Comparison of ENCODE assay signal across 1 cellular context in the genomic region with DNA sequence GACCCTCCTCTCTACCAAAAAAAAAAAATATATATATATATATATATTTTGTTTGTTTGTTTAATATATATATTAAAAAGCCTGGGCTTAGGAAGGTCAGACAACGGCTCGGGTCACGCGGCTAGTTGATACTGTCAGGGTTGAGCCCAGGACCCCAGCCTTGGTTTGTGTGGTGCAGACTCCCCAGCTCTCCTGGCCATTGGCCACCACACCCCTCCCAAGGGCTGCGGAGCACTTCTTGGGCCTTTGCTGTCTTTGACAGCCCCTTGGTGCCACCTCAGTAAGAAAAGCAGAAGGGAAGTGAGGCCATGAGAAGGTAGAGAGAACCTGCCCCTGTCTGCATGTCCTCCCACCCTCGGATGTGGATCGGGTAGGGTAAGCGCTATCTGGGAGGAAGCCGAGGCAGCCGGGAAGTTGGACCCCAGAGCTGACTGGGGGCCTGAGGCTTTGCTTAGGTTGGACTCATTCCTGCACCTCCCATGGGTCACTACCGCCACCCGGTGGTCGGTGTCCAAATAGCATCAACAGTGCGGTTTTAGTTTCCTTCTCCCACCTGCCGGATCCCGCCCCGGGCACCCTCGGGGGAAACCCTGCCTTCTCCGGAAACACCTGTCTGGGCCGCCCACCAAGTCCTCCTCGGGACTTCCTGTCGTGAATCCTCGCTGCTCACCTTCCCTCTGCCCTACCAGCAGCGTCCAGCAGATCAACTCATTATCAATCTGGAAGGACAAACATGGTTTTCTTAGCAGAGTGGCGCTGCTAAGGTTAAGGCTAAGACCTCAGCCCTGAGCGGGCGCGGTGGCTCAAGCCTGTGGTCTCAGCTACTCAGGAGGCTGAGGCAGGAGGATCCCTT.
TF ChIP-seq lines count a peak whose summit lies in the region.

No MANE protein-coding gene starts in this region.

TF ChIP-seq in HepG2, 621 proteins besides CTCF, POLR2A, EP300 and RAD21 (continued from another document):
- TF ChIP-seq, protein P1, sequence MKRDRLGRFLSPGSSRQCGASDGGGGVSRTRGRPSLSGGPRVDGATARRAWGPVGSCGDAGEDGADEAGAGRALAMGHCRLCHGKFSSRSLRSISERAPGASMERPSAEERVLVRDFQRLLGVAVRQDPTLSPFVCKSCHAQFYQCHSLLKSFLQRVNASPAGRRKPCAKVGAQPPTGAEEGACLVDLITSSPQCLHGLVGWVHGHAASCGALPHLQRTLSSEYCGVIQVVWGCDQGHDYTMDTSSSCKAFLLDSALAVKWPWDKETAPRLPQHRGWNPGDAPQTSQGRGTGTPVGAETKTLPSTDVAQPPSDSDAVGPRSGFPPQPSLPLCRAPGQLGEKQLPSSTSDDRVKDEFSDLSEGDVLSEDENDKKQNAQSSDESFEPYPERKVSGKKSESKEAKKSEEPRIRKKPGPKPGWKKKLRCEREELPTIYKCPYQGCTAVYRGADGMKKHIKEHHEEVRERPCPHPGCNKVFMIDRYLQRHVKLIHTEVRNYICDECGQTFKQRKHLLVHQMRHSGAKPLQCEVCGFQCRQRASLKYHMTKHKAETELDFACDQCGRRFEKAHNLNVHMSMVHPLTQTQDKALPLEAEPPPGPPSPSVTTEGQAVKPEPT (CRISPR knock-in tag; IDR thresholded peaks at IDR 0.05; ENCODE audit: low read depth), result no peak
- TF ChIP-seq ZNF879 (CRISPR knock-in tag; IDR thresholded peaks at IDR 0.05), result no peak
- no peak for TF ChIP-seq DMAP1 (CRISPR knock-in tag; IDR thresholded peaks at IDR 0.05)
- TF ChIP-seq PAWR (CRISPR knock-in tag; IDR thresholded peaks at IDR 0.05; ENCODE audit: borderline replicate concordance), result no peak
- TF ChIP-seq, protein P2, sequence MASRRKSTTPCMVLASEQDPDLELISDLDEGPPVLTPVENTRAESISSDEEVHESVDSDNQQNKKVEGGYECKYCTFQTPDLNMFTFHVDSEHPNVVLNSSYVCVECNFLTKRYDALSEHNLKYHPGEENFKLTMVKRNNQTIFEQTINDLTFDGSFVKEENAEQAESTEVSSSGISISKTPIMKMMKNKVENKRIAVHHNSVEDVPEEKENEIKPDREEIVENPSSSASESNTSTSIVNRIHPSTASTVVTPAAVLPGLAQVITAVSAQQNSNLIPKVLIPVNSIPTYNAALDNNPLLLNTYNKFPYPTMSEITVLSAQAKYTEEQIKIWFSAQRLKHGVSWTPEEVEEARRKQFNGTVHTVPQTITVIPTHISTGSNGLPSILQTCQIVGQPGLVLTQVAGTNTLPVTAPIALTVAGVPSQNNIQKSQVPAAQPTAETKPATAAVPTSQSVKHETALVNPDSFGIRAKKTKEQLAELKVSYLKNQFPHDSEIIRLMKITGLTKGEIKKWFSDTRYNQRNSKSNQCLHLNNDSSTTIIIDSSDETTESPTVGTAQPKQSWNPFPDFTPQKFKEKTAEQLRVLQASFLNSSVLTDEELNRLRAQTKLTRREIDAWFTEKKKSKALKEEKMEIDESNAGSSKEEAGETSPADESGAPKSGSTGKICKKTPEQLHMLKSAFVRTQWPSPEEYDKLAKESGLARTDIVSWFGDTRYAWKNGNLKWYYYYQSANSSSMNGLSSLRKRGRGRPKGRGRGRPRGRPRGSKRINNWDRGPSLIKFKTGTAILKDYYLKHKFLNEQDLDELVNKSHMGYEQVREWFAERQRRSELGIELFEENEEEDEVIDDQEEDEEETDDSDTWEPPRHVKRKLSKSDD (CRISPR knock-in tag; IDR thresholded peaks at IDR 0.05; ENCODE audit: low read depth), result no peak
- peak; percentile 78 for TF ChIP-seq ZNF263 (CRISPR knock-in tag; IDR thresholded peaks at IDR 0.05)
- TF ChIP-seq, protein P3, sequence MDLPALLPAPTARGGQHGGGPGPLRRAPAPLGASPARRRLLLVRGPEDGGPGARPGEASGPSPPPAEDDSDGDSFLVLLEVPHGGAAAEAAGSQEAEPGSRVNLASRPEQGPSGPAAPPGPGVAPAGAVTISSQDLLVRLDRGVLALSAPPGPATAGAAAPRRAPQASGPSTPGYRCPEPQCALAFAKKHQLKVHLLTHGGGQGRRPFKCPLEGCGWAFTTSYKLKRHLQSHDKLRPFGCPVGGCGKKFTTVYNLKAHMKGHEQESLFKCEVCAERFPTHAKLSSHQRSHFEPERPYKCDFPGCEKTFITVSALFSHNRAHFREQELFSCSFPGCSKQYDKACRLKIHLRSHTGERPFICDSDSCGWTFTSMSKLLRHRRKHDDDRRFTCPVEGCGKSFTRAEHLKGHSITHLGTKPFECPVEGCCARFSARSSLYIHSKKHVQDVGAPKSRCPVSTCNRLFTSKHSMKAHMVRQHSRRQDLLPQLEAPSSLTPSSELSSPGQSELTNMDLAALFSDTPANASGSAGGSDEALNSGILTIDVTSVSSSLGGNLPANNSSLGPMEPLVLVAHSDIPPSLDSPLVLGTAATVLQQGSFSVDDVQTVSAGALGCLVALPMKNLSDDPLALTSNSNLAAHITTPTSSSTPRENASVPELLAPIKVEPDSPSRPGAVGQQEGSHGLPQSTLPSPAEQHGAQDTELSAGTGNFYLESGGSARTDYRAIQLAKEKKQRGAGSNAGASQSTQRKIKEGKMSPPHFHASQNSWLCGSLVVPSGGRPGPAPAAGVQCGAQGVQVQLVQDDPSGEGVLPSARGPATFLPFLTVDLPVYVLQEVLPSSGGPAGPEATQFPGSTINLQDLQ (CRISPR knock-in tag; IDR thresholded peaks at IDR 0.05), result no peak
- no peak for TF ChIP-seq ZNF878 (CRISPR knock-in tag; IDR thresholded peaks at IDR 0.05)
- no peak for TF ChIP-seq SIN3A (IDR thresholded peaks at IDR 0.05; ENCODE audit: borderline replicate concordance, low read depth, low read length)
- TF ChIP-seq ZNF747 (CRISPR knock-in tag; IDR thresholded peaks at IDR 0.05; ENCODE audit: borderline replicate concordance), result 0 out of 2 replicates have a peak, but pooled peaks have one; percentile 36
- TF ChIP-seq ZNF703 (CRISPR knock-in tag; IDR thresholded peaks at IDR 0.05; ENCODE audit: borderline replicate concordance), result no peak
- TF ChIP-seq ZNF644 (CRISPR knock-in tag; IDR thresholded peaks at IDR 0.05; ENCODE audit: low read depth), result no peak
- TF ChIP-seq HHEX (CRISPR knock-in tag; IDR thresholded peaks at IDR 0.05), result no peak
- no peak for TF ChIP-seq HMG20A (CRISPR knock-in tag; IDR thresholded peaks at IDR 0.05; ENCODE audit: borderline replicate concordance)
- TF ChIP-seq, protein P4, sequence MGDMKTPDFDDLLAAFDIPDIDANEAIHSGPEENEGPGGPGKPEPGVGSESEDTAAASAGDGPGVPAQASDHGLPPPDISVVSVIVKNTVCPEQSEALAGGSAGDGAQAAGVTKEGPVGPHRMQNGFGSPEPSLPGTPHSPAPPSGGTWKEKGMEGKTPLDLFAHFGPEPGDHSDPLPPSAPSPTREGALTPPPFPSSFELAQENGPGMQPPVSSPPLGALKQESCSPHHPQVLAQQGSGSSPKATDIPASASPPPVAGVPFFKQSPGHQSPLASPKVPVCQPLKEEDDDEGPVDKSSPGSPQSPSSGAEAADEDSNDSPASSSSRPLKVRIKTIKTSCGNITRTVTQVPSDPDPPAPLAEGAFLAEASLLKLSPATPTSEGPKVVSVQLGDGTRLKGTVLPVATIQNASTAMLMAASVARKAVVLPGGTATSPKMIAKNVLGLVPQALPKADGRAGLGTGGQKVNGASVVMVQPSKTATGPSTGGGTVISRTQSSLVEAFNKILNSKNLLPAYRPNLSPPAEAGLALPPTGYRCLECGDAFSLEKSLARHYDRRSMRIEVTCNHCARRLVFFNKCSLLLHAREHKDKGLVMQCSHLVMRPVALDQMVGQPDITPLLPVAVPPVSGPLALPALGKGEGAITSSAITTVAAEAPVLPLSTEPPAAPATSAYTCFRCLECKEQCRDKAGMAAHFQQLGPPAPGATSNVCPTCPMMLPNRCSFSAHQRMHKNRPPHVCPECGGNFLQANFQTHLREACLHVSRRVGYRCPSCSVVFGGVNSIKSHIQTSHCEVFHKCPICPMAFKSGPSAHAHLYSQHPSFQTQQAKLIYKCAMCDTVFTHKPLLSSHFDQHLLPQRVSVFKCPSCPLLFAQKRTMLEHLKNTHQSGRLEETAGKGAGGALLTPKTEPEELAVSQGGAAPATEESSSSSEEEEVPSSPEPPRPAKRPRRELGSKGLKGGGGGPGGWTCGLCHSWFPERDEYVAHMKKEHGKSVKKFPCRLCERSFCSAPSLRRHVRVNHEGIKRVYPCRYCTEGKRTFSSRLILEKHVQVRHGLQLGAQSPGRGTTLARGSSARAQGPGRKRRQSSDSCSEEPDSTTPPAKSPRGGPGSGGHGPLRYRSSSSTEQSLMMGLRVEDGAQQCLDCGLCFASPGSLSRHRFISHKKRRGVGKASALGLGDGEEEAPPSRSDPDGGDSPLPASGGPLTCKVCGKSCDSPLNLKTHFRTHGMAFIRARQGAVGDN (CRISPR knock-in tag; IDR thresholded peaks at IDR 0.05), result peak; percentile 84
- TF ChIP-seq NCOA1 (CRISPR knock-in tag; IDR thresholded peaks at IDR 0.05), result no peak
- TF ChIP-seq HNF4A (CRISPR knock-in tag; IDR thresholded peaks at IDR 0.05), result 0 out of 2 replicates have a peak, but pooled peaks have one; percentile 15
- no peak for TF ChIP-seq PCBP2 (optimal IDR thresholded peaks at IDR 0.05; ENCODE audit: low read depth, low read length, poor library complexity, severe bottlenecking)
- TF ChIP-seq ZKSCAN5 (CRISPR knock-in tag; IDR thresholded peaks at IDR 0.05), result no peak
- TF ChIP-seq, protein P5, sequence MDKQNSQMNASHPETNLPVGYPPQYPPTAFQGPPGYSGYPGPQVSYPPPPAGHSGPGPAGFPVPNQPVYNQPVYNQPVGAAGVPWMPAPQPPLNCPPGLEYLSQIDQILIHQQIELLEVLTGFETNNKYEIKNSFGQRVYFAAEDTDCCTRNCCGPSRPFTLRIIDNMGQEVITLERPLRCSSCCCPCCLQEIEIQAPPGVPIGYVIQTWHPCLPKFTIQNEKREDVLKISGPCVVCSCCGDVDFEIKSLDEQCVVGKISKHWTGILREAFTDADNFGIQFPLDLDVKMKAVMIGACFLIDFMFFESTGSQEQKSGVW (CRISPR knock-in tag; IDR thresholded peaks at IDR 0.05; ENCODE audit: borderline replicate concordance), result no peak
- TF ChIP-seq XBP1 (CRISPR knock-in tag; IDR thresholded peaks at IDR 0.05), result no peak
- TF ChIP-seq SKI (IDR thresholded peaks at IDR 0.05; ENCODE audit: partially characterized antibody), result no peak
- no peak for TF ChIP-seq RFX3 (CRISPR knock-in tag; IDR thresholded peaks at IDR 0.05)
- no peak for TF ChIP-seq IKZF4 (CRISPR knock-in tag; IDR thresholded peaks at IDR 0.05; ENCODE audit: borderline replicate concordance, low read depth, not compliant biosample characterization)
- no peak for TF ChIP-seq TP53 (CRISPR knock-in tag; conservative IDR thresholded peaks at IDR 0.05)
- TF ChIP-seq CEBPB (IDR thresholded peaks at IDR 0.05; ENCODE audit: borderline replicate concordance, low read depth, low read length), result no peak
- no peak for TF ChIP-seq PRPF4 (IDR thresholded peaks at IDR 0.05; ENCODE audit: low read depth, low read length, poor library complexity, severe bottlenecking)
